9 cellular contexts compared by ENCODE assay signal in the genomic region with DNA sequence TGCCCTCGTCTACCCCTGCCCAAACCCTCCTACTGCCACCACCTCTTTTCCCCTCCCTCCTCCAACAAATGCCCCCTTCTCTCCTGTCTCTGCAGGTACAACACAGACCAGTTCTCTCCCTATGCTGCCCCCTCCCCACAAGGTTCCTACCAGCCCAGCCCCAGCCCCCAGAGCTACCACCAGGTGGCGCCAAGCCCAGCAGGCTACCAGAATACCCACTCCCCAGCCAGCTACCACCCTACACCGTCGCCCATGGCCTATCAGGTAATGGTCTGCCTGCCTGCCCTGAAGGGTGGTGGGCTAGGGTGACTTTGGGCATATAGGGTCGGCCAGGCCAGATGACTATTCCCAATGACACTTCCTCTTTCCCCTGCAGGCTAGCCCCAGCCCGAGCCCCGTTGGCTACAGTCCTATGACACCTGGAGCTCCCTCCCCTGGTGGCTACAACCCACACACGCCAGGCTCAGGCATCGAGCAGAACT. TPM values are rescaled to one million over a fixed set of nuclear protein-coding genes. Genes with fewer than 3 reads are reported as not detected.
DNase-seq lines count a peak whose midpoint lies in the region; ATAC-seq and TF ChIP-seq lines count a peak whose summit lies in the region.
"Had no signal": no experiment of that assay in that cellular context is flagged by ENCODE, and none has a peak within 500 bp of the region (broad histone marks: within the 10 kb centered on the region; RNA-seq: fewer than 3 reads in every experiment).

No MANE protein-coding gene starts in this region.

- H3K4me1 ChIP-seq in GM23338 (ENCODE audit: insufficient read depth): no peaks in the 10 kb centered on the region

- H3K27ac ChIP-seq in GM23338 (ENCODE audit: low read depth): peak overlapping the region; percentile 63; the same call in 1 of the 2 replicates

- TF ChIP-seq CTCF in AG04449 (IDR thresholded peaks at IDR 0.05; ENCODE audit: insufficient read depth, low read length, missing control alignments) (peak; percentile 88), GM23338 (conservative IDR thresholded peaks at IDR 0.05; ENCODE audit: low read depth in 2 of 2) (peak; percentile 93 to 95)

- peaks cover 63% of the 10 kb centered on the region for H3K36me3 Mint-ChIP-seq in GM23338 (ENCODE audit: low read depth)

- peak; percentile 95 for ATAC-seq in GM23338
- ATAC-seq in GM19463 (IDR thresholded peaks at IDR 0.05; ENCODE audit: unreplicated experiment): no peak

- H4K20me1 ChIP-seq in GM23338 (replicated peaks; ENCODE audit: insufficient read depth): 0 out of 2 replicates have a peak, but pooled peaks cover 8% of the 10 kb centered on the region

- H3K27ac Mint-ChIP-seq in GM23338: peak overlapping the region; percentile 33; the same call in 1 of the 2 replicates

- CTCF ChIA-PET in AG04449 (lab: Yijun Ruan, JAX): interaction anchor here (1.0 to 4.6 kb wide), 21 partner anchors 9 to 198 kb away, joined by 3 to 66 read pairs (median 6); partner anchors contain the start of genes EID2, EID2B and SUPT5H

- H2AFZ ChIP-seq in GM23338: no peak overlapping the region

- no peaks in the 10 kb centered on the region; the same call in 1 of the 2 replicates for H3K79me2 ChIP-seq in GM23338 (replicated peaks; ENCODE audit: insufficient read depth)

- H3F3A ChIP-seq in GM23338 (replicated peaks; ENCODE audit: low read depth): peaks cover 15% of the 10 kb centered on the region; the same call in 1 of the 2 replicates

- peaks cover 24% of the 10 kb centered on the region for H3K36me3 ChIP-seq in GM23338 (ENCODE audit: insufficient read depth)

- no peaks in the 10 kb centered on the region for H3K27me3 ChIP-seq in GM23338 (ENCODE audit: insufficient read depth)

- H3K4me3 Mint-ChIP-seq in GM23338: no peak overlapping the region

- POLR2A ChIA-PET in AG04449 (lab: Yijun Ruan, JAX): interaction anchor here (2.7 kb wide), 1 partner anchor 39 kb away, joined by 7 read pairs; the partner anchor contains the start of gene RPS16

- no peak overlapping the region for H3K4me2 ChIP-seq in GM23338

- peaks cover 8% of the 10 kb centered on the region; the same call in 2 of the 3 replicates for H3K4me1 Mint-ChIP-seq in GM23338

- peaks cover 15% of the 10 kb centered on the region for H3K27me3 Mint-ChIP-seq in GM23338 (ENCODE audit: insufficient read depth, low read depth, poor library complexity)

- H3K9me3 Mint-ChIP-seq in GM23338: no peaks in the 10 kb centered on the region; the same call in 2 of the 3 replicates

- no peak overlapping the region for H3K4me3 ChIP-seq in AG04449 (ENCODE audit: low read depth, low read length)
- no peak overlapping the region for H3K4me3 ChIP-seq in GM23338

- H3K9me2 ChIP-seq in GM23338 (ENCODE audit: insufficient read depth): no peaks in the 10 kb centered on the region

- DNase-seq in AG04449 (ENCODE audit: low read depth, low spot score) (no peak), GM23338 (ENCODE audit: low spot score) (peak; percentile 87), SHP77 (lab: John Stamatoyannopoulos, UW) (peak; percentile 63 to 72), glomerular visceral epithelial cell (ENCODE audit: extremely low spot score) (peak; percentile 37), retina (peak; percentile 69), foreskin melanocyte (no peak)
- DNase-seq in activated gamma-delta T cell treated with anti-CD3 and anti-CD28 coated beads, Interleukin-2, amount 50 U/mL, for 16 hours (ENCODE audit: low read depth): peak; percentile 60

TF ChIP-seq in GM23338, 12 proteins besides CTCF, POLR2A, EP300 and RAD21 (continues in another document):
- TF ChIP-seq NANOG (IDR thresholded peaks at IDR 0.05; ENCODE audit: borderline replicate concordance) (no peak), ZNF114 (CRISPR knock-in tag; IDR thresholded peaks at IDR 0.05) (no peak), ZNF462 (CRISPR knock-in tag; IDR thresholded peaks at IDR 0.05) (no peak), EZH2phosphoT487 (IDR thresholded peaks at IDR 0.05; ENCODE audit: unreplicated experiment) (no peak), STAT1 (IDR thresholded peaks at IDR 0.05; ENCODE audit: unreplicated experiment) (no peak), JUNB (IDR thresholded peaks at IDR 0.05; ENCODE audit: unreplicated experiment) (no peak), ETS1 (IDR thresholded peaks at IDR 0.05) (no peak), POLR2AphosphoS5 (IDR thresholded peaks at IDR 0.05; ENCODE audit: low read depth) (no peak), ZNF331 (CRISPR knock-in tag; IDR thresholded peaks at IDR 0.05; ENCODE audit: low read depth) (no peak), EZH2 (IDR thresholded peaks at IDR 0.05; ENCODE audit: low read depth, unreplicated experiment) (no peak), CREB1 (CRISPR knock-in tag; IDR thresholded peaks at IDR 0.05; ENCODE audit: low read depth) (no peak)

RNA-seq across cellular contexts. Expression of gene TIMM50, which starts 6.5 kb away (rescaled TPM):
- 119 and 120 TPM in 2 replicates for total RNA-seq in GM23338 (2014; rRNA removed; shearing (Covaris generic))
- polyA plus RNA-seq in GM23338 (2016; fragmentation: Nextera tagmentation; extraction: Ambion mirVana): 139 and 145 TPM in 2 replicates

RNA-seq across cellular contexts. Expression of gene DLL3, which starts 24.6 kb away (rescaled TPM):
- total RNA-seq in GM23338 (2014; rRNA removed; shearing (Covaris generic)): 15.6 and 19.1 TPM in 2 replicates
- 9.8 and 9.9 TPM in 2 replicates for polyA plus RNA-seq in GM23338 (2016; fragmentation: Nextera tagmentation; extraction: Ambion mirVana)

RNA-seq across cellular contexts. Expression of gene SUPT5H, which starts 28.8 kb away (rescaled TPM):
- total RNA-seq in GM23338 (2014; rRNA removed; shearing (Covaris generic)): 75.0 and 108 TPM in 2 replicates
- 144 and 150 TPM in 2 replicates for polyA plus RNA-seq in GM23338 (2016; fragmentation: Nextera tagmentation; extraction: Ambion mirVana)

RNA-seq across cellular contexts. Expression of gene RPS16, which starts 38.4 kb away (rescaled TPM):
- total RNA-seq in GM23338 (2014; rRNA removed; shearing (Covaris generic)): 106 and 207 TPM in 2 replicates
- 1,901 and 2,135 TPM in 2 replicates for polyA plus RNA-seq in GM23338 (2016; fragmentation: Nextera tagmentation; extraction: Ambion mirVana)

RNA-seq across cellular contexts. Expression of gene SELENOV, which starts 40.8 kb away (rescaled TPM):
- 8.7 and 13.8 TPM in 2 replicates for total RNA-seq in GM23338 (2014; rRNA removed; shearing (Covaris generic))
- polyA plus RNA-seq in GM23338 (2016; fragmentation: Nextera tagmentation; extraction: Ambion mirVana): 8.0 and 12.4 TPM in 2 replicates
- total RNA-seq: pulmonary artery endothelial cell had no signal

Comparison
In these comparisons a context has a peak if more than half of its experiments do, and no peak if none do; other contexts are left out.
1. DNase-seq: peak in GM23338 (single experiment), SHP77 (2 of 2), activated gamma-delta T cell treated with anti-CD3 and anti-CD28 coated beads, Interleukin-2, amount 50 U/mL, for 16 hours (single experiment), glomerular visceral epithelial cell (single experiment) and retina (single experiment); none in AG04449 (single experiment) and foreskin melanocyte (single experiment).